16 cellular contexts compared by ENCODE assay signal in genomic region chr12:130576286-130576933, GRCh38.
DNase-seq lines count a peak whose midpoint lies in the region; ATAC-seq and TF ChIP-seq lines count a peak whose summit lies in the region.
"Had no signal": no experiment of that assay in that cellular context is flagged by ENCODE, and none has a peak within 500 bp of the region (broad histone marks: within the 10 kb centered on the region; RNA-seq: fewer than 3 reads in every experiment).

No MANE protein-coding gene starts in this region.

- peaks cover 10% of the 10 kb centered on the region for H3K4me1 Mint-ChIP-seq in glutamatergic neuron (ENCODE audit: low read depth, unreplicated experiment)
- H3K4me1 Mint-ChIP-seq: activated naive CD8-positive, alpha-beta T cell treated with anti-CD3 and anti-CD28 coated beads for 36 hours; stimulated activated naive CD8-positive, alpha-beta T cell treated with anti-CD3 and anti-CD28 coated beads, Interleukin-15, amount 100 ng/mL, for 72 hours had no signal

- no peak for TF ChIP-seq CTCF in glutamatergic neuron (IDR thresholded peaks at IDR 0.05; ENCODE audit: partially characterized antibody, unreplicated experiment)

- peak overlapping the region; percentile 69 for H3K27ac Mint-ChIP-seq in glutamatergic neuron (ENCODE audit: unreplicated experiment)
- H3K27ac Mint-ChIP-seq: activated naive CD8-positive, alpha-beta T cell treated with anti-CD3 and anti-CD28 coated beads for 36 hours; activated T-helper 1 cell treated with anti-CD3 and anti-CD28 coated beads, Interleukin-12 subunit alpha, Interleukin-12 subunit beta, Interleukin-2, Interleukin-4 antibody, amounts not matched to agents 30 ng/mL and 10 ng/mL and 1 ng/mL, durations not matched to agents 14 hours and 24 hours and 36 hours; stimulated activated naive CD8-positive, alpha-beta T cell treated with anti-CD3 and anti-CD28 coated beads, Interleukin-15, amount 100 ng/mL, for 72 hours; type B pancreatic cell had no signal

- peaks cover 18% of the 10 kb centered on the region for H3K9me3 Mint-ChIP-seq in glutamatergic neuron (ENCODE audit: unreplicated experiment)
- H3K9me3 Mint-ChIP-seq: activated naive CD8-positive, alpha-beta T cell treated with anti-CD3 and anti-CD28 coated beads for 36 hours; activated T-helper 1 cell treated with anti-CD3 and anti-CD28 coated beads, Interleukin-12 subunit alpha, Interleukin-12 subunit beta, Interleukin-2, Interleukin-4 antibody, amounts not matched to agents 30 ng/mL and 10 ng/mL and 1 ng/mL, durations not matched to agents 14 hours and 24 hours and 36 hours; stimulated activated naive CD8-positive, alpha-beta T cell treated with anti-CD3 and anti-CD28 coated beads, Interleukin-15, amount 100 ng/mL, for 72 hours; type B pancreatic cell had no signal

- peaks cover 11% of the 10 kb centered on the region for H3K36me3 Mint-ChIP-seq in glutamatergic neuron (ENCODE audit: unreplicated experiment)
- H3K36me3 Mint-ChIP-seq: activated naive CD8-positive, alpha-beta T cell treated with anti-CD3 and anti-CD28 coated beads for 36 hours; type B pancreatic cell had no signal

- ATAC-seq in HG03025 (IDR thresholded peaks at IDR 0.05; ENCODE audit: low FRiP score, unreplicated experiment) = no peak
- ATAC-seq: stimulated activated naive CD8-positive, alpha-beta T cell treated with anti-CD3 and anti-CD28 coated beads, Interleukin-15, amount 100 ng/mL, for 72 hours had no signal

- DNase-seq in DMS 273 (lab: John Stamatoyannopoulos, UW; ENCODE audit: unreplicated experiment) (peak; percentile 95), NCI-H1694 (lab: John Stamatoyannopoulos, UW) (peak; percentile 70), NCI-H82 (lab: John Stamatoyannopoulos, UW) (peak; percentile 82), glutamatergic neuron (peak; percentile 31), NCI-H526 (lab: John Stamatoyannopoulos, UW) (no peak), RKO (ENCODE audit: low spot score) (no peak)
- DNase-seq in stimulated activated naive CD4-positive, alpha-beta T cell (lab: John Stamatoyannopoulos, UW) = no peak
- DNase-seq: activated naive CD8-positive, alpha-beta T cell treated with anti-CD3 and anti-CD28 coated beads for 36 hours; Caco-2; H7; ovary; stimulated activated CD4-positive, alpha-beta T cell treated with anti-CD3 and anti-CD28 coated beads, Interleukin-1b, Interleukin-23, amount 100 ng/mL, for 48 hours; stimulated activated naive CD8-positive, alpha-beta T cell treated with anti-CD3 and anti-CD28 coated beads, Interleukin-15, amount 100 ng/mL, for 72 hours had no signal

- peaks cover 10% of the 10 kb centered on the region for H3K27me3 Mint-ChIP-seq in glutamatergic neuron (ENCODE audit: unreplicated experiment)
- H3K27me3 Mint-ChIP-seq: stimulated activated naive CD8-positive, alpha-beta T cell treated with anti-CD3 and anti-CD28 coated beads, Interleukin-15, amount 100 ng/mL, for 72 hours; type B pancreatic cell had no signal

- no peak overlapping the region for H3K4me3 Mint-ChIP-seq in glutamatergic neuron (ENCODE audit: unreplicated experiment)
- H3K4me3 Mint-ChIP-seq: activated naive CD8-positive, alpha-beta T cell treated with anti-CD3 and anti-CD28 coated beads for 36 hours; activated T-helper 1 cell treated with anti-CD3 and anti-CD28 coated beads, Interleukin-12 subunit alpha, Interleukin-12 subunit beta, Interleukin-2, Interleukin-4 antibody, amounts not matched to agents 30 ng/mL and 10 ng/mL and 1 ng/mL, durations not matched to agents 14 hours and 24 hours and 36 hours; stimulated activated naive CD8-positive, alpha-beta T cell treated with anti-CD3 and anti-CD28 coated beads, Interleukin-15, amount 100 ng/mL, for 72 hours; type B pancreatic cell had no signal

Comparison
In these comparisons a context has a peak if more than half of its experiments do, and no peak if none do; other contexts are left out.
1. DNase-seq: peak in DMS 273 (single experiment), NCI-H1694 (single experiment), NCI-H82 (single experiment) and glutamatergic neuron (single experiment); none in stimulated activated naive CD4-positive, alpha-beta T cell (0 of 6), NCI-H526 (0 of 2) and RKO (single experiment).